8 cellular contexts compared by ENCODE assay signal in genomic region chr16:67279296-67280089, GRCh38. TPM values are rescaled to one million over a fixed set of nuclear protein-coding genes. Genes with fewer than 3 reads are reported as not detected.
DNase-seq lines count a peak whose midpoint lies in the region; ATAC-seq and TF ChIP-seq lines count a peak whose summit lies in the region.

A gene with protein sequence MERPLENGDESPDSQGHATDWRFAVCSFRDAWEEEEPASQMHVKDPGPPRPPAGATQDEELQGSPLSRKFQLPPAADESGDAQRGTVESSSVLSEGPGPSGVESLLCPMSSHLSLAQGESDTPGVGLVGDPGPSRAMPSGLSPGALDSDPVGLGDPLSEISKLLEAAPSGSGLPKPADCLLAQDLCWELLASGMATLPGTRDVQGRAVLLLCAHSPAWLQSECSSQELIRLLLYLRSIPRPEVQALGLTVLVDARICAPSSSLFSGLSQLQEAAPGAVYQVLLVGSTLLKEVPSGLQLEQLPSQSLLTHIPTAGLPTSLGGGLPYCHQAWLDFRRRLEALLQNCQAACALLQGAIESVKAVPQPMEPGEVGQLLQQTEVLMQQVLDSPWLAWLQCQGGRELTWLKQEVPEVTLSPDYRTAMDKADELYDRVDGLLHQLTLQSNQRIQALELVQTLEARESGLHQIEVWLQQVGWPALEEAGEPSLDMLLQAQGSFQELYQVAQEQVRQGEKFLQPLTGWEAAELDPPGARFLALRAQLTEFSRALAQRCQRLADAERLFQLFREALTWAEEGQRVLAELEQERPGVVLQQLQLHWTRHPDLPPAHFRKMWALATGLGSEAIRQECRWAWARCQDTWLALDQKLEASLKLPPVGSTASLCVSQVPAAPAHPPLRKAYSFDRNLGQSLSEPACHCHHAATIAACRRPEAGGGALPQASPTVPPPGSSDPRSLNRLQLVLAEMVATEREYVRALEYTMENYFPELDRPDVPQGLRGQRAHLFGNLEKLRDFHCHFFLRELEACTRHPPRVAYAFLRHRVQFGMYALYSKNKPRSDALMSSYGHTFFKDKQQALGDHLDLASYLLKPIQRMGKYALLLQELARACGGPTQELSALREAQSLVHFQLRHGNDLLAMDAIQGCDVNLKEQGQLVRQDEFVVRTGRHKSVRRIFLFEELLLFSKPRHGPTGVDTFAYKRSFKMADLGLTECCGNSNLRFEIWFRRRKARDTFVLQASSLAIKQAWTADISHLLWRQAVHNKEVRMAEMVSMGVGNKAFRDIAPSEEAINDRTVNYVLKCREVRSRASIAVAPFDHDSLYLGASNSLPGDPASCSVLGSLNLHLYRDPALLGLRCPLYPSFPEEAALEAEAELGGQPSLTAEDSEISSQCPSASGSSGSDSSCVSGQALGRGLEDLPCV (plus strand): TSS chr16:67279532. CDS start chr16:67280045, 513 bp downstream.

- 60% methylated on average over 1 of the region's 83 CpGs for WGBS in suprapubic skin

- no peak for TF ChIP-seq POLR2A in suprapubic skin (IDR thresholded peaks at IDR 0.05)

- peak within 1 kb of the TSS; percentile 74 for H3K4me3 ChIP-seq in suprapubic skin

- H3K27me3 ChIP-seq in foreskin keratinocyte: no peaks in the 10 kb centered on the region
- H3K27me3 ChIP-seq in suprapubic skin: no peaks in the 10 kb centered on the region

- DNase-seq in COLO829 (ENCODE audit: low spot score): peak; percentile 49
- peak; percentile 93 for DNase-seq in HuH-7 (ENCODE audit: low spot score)
- DNase-seq in RPMI8226: peak; percentile 94
- DNase-seq in activated T-helper 9 cell treated with anti-CD3 and anti-CD28 coated beads, Interleukin-2, amount 50 U/mL, for 16 hours (ENCODE audit: low read depth): peak; percentile 77
- DNase-seq in foreskin keratinocyte: no peak
- DNase-seq in omental fat pad (ENCODE audit: low spot score): peak; percentile 26
- DNase-seq in suprapubic skin (ENCODE audit: low spot score in 2 of 2): peak in 1 of 2 donors; percentile 84

- TF ChIP-seq EP300 in suprapubic skin (IDR thresholded peaks at IDR 0.05): no peak

- H3K36me3 ChIP-seq in suprapubic skin: peaks cover 17% of the 10 kb centered on the region

- H3K9me3 ChIP-seq in suprapubic skin: no peaks in the 10 kb centered on the region

- H3K4me1 ChIP-seq in foreskin keratinocyte: peaks cover 7% of the 10 kb centered on the region
- H3K4me1 ChIP-seq in suprapubic skin: peaks cover 36% of the 10 kb centered on the region

- H3K27ac ChIP-seq in foreskin keratinocyte (peak within 1 kb of the TSS; percentile 69), suprapubic skin (peak within 1 kb of the TSS; percentile 79)

- peak; percentile 96 for TF ChIP-seq CTCF in foreskin keratinocyte (conservative IDR thresholded peaks at IDR 0.05)
- TF ChIP-seq CTCF in omental fat pad (IDR thresholded peaks at IDR 0.05): peak in 1 of 3 donors; percentile 50
- peak; percentile 58 to 95 for TF ChIP-seq CTCF in suprapubic skin (IDR thresholded peaks at IDR 0.05)

- ATAC-seq in GM19468 (IDR thresholded peaks at IDR 0.05; ENCODE audit: extremely low read depth, unreplicated experiment) (peak; percentile 71), foreskin keratinocyte (peak; percentile 83), omental fat pad (ENCODE audit: low FRiP score) (peak; percentile 81)

RNA-seq across cellular contexts. Expression of the gene that starts here (rescaled TPM):
- total RNA-seq in foreskin keratinocyte (8.9 and 14.1 TPM in 2 replicates), omental fat pad (10 to 100 TPM in 3 of 4 donors, 1 to 10 TPM in 1; 5.8 to 19.9 (median 12.4) TPM), suprapubic skin (10 to 100 TPM; 13.8 to 36.8 (median 26.9) TPM)
- polyA plus RNA-seq in foreskin keratinocyte: 6.0 and 8.9 TPM in 2 replicates

Comparison
In these comparisons a context has a peak if more than half of its experiments do, and no peak if none do; other contexts are left out.
1. DNase-seq: peak in COLO829 (single experiment), HuH-7 (single experiment), RPMI8226 (single experiment), activated T-helper 9 cell treated with anti-CD3 and anti-CD28 coated beads, Interleukin-2, amount 50 U/mL, for 16 hours (single experiment) and omental fat pad (single experiment); none in foreskin keratinocyte (0 of 2).
2. Peak in every context shown above with its lines, with median percentiles within 50 percentile points of each other: ATAC-seq.